In genomic region chr3:48333346-48334245, GRCh38 we compare ENCODE assay signal across 12 cellular contexts. TPM values are rescaled to one million over a fixed set of nuclear protein-coding genes. Genes with fewer than 3 reads are reported as not detected.
DNase-seq lines count a peak whose midpoint lies in the region; TF ChIP-seq lines count a peak whose summit lies in the region.
"Not testable (repeated sequence)": the region's sequence is repeated elsewhere in the genome, so short reads cannot be mapped to it uniquely, and the experiment has no call there.
"Had no signal": no experiment of that assay in that cellular context is flagged by ENCODE, and none has a peak within 500 bp of the region (broad histone marks: within the 10 kb centered on the region; RNA-seq: fewer than 3 reads in every experiment).

Gene SPINK8, minus strand, starts transcription at chr3:48333661. Its CDS starts 5,320 bp downstream, at chr3:48328341.

- intact Hi-C loops in spleen (cut with DNase I; ENCODE audit: low total_unique reads), result not testable (repeated sequence)

- DNase-seq in GF-D8 (lab: John Stamatoyannopoulos, UW) (peak; percentile 65), HL-60 (ENCODE audit: low read depth in 1 of 2, low spot score in 1 of 2) (peak; percentile 54 to 76), MV-4-11 (lab: John Stamatoyannopoulos, UW) (peak; percentile 48), NCI-H526 treated with DMSO at 0.1 percent for 48 hours (lab: John Stamatoyannopoulos, UW) (peak; percentile 7), SJCRH30 (peak; percentile 88 to 89), amniotic epithelial cell (ENCODE audit: low read depth) (peak; percentile 1)
- not testable (repeated sequence) for DNase-seq in spleen

- not testable (repeated sequence) for H3K9me3 ChIP-seq in SJCRH30 (replicated peaks); spleen

- H3K4me1 ChIP-seq in SJCRH30, result peaks cover 56% of the 10 kb centered on the region
- H3K4me1 ChIP-seq in spleen, result peaks cover 0 to 15% (median 0%) of the 10 kb centered on the region in 6 donors

- H3K4me3 ChIP-seq in HL-60 (replicated peaks; ENCODE audit: insufficient read depth, low read length); spleen: not testable (repeated sequence)
- H3K4me3 ChIP-seq in SJCRH30, result peak within 1 kb of the TSS; percentile 31

- H3K27ac ChIP-seq in HL-60 (replicated peaks) (peak within 1 kb of the TSS; percentile 86), SJCRH30 (peak within 1 kb of the TSS; percentile 99), spleen (peak within 1 kb of the TSS in 6 of 8 donors; percentile 15 to 77 (median 54))

- not testable (repeated sequence) for TF ChIP-seq CTCF in HL-60 (IDR thresholded peaks at IDR 0.05; ENCODE audit: insufficient read depth, low read length); spleen (IDR thresholded peaks at IDR 0.05 in 8 of 11, conservative IDR thresholded peaks at IDR 0.05 in 3 of 11)

- H3K27me3 ChIP-seq in HL-60 (ENCODE audit: insufficient read depth, poor library complexity, severe bottlenecking); SJCRH30: not testable (repeated sequence)
- peaks cover 0 to 20% (median 0%) of the 10 kb centered on the region in 7 donors for H3K27me3 ChIP-seq in spleen (replicated peaks in 1 of 7)

- TF ChIP-seq POLR2A in spleen (IDR thresholded peaks at IDR 0.05), result not testable (repeated sequence)

- H3K36me3 ChIP-seq in SJCRH30, spleen: not testable (repeated sequence)

- WGBS in spleen, 5 donors, result 42 to 71% (median 59%) methylated on average over 15 of the region's 15 CpGs

RNA-seq across cellular contexts. Expression of gene SPINK8, which starts in this region (rescaled TPM):
- not detected in 2 replicates for total RNA-seq in SJCRH30 (2014; rRNA removed; shearing (Covaris generic))
- total RNA-seq in spleen, result 1 to 10 TPM in 1 of 7 donors, not detected in 6; 6.1 TPM
- under 1 TPM in 2 of 3 donors, not detected in 1; 0.35 to 0.52 TPM for polyA plus RNA-seq in spleen
- total RNA-seq: Calu3; CD8-positive, alpha-beta T cell; GM23338; HT1080 had no signal
- polyA plus RNA-seq: BJ, GM23338 had no signal

Comparison
In these comparisons a context has a peak if more than half of its experiments do, and no peak if none do; other contexts are left out.
1. Peak in DNase-seq, H3K4me3 ChIP-seq and H3K27ac ChIP-seq in SJCRH30; RNA of the gene not detected or under 1 TPM.